Comparison of ENCODE assay signal across 33 cellular contexts in the genomic region with DNA sequence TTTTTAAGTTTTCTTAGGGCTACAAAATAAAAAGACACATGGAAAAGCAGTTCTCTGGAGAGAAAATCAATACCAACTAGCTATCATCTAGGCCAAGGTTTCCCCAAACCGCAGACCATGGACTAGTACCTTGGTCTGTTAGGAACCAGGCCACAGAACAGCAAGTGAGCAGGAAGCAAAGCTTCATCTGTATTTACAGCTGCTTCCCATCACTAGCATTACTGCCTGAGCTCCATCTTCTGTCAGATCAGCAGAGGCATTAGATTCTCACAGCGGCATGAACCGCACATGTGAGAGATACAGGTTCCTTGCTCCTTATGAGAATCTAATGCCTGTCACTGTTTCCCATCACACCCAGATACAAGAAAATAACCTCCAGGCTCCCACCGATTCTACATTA.
"Had no signal": no experiment of that assay in that cellular context is flagged by ENCODE, and none has a peak within 500 bp of the region (broad histone marks: within the 10 kb centered on the region; RNA-seq: fewer than 3 reads in every experiment).

No MANE protein-coding gene starts in this region.

- ATAC-seq: activated CD8-positive, alpha-beta T cell treated with anti-CD3 and anti-CD28 coated beads for 36 hours; activated T-cell treated with anti-CD3 and anti-CD28 coated beads, Interleukin-2, amount 50 U/mL, for 72 hours; activated T-helper 17 cell treated with anti-CD3 and anti-CD28 coated beads, Interleukin-2, amount 50 U/mL, for 72 hours; PC-3; Right ventricle myocardium inferior; T-cell; T-helper 17 cell had no signal

- H3K9me3 ChIP-seq: Peyer's patch had no signal

- H3K4me2 ChIP-seq: KMS-11 had no signal

- H3K27me3 ChIP-seq: brain microvascular endothelial cell, Peyer's patch had no signal

- H3K27ac ChIP-seq: brain microvascular endothelial cell, KMS-11, Peyer's patch, WERI-Rb-1 had no signal

- H3K36me3 ChIP-seq: brain microvascular endothelial cell, Peyer's patch, WERI-Rb-1 had no signal

- H3K4me1 ChIP-seq: Peyer's patch had no signal

- DNase-seq: activated CD4-positive, alpha-beta T cell treated with anti-CD3 and anti-CD28 coated beads, Interleukin-2, amount 10 ng/mL, durations not matched to agents 24 days and 14 days; activated CD4-positive, alpha-beta T cell treated with anti-CD3 and anti-CD28 coated beads, Interleukin-2, amount 50 U/mL, for 4 hours; activated CD8-positive, alpha-beta T cell treated with anti-CD3 and anti-CD28 coated beads for 36 hours; activated effector memory CD4-positive, alpha-beta T cell treated with anti-CD3 and anti-CD28 coated beads, Interleukin-2, amount 50 U/mL, for 16 hours; activated naive CD4-positive, alpha-beta T cell; activated naive CD4-positive, alpha-beta T cell treated with anti-CD3 and anti-CD28 coated beads, Interleukin-2, amount 50 U/mL, for 16 hours; activated naive CD8-positive, alpha-beta T cell treated with anti-CD3 and anti-CD28 coated beads for 36 hours; activated T-cell treated with anti-CD3 and anti-CD28 coated beads, Interleukin-2, amount 50 U/mL, for 1 hour; activated T-cell treated with anti-CD3 and anti-CD28 coated beads, Interleukin-2, amount 50 U/mL, for 72 hours; amniotic stem cell; aorta; brain microvascular endothelial cell; central memory CD4-positive, alpha-beta T cell; MM.1S; MV-4-11; NCI-H1092; NCI-H1436 treated with DMSO at 0.1 percent for 48 hours; NCI-H1694 treated with DMSO at 0.1 percent for 48 hours; NCI-H2029; NCI-H345; NCI-H524 treated with DMSO at 0.1 percent for 48 hours; NK-92 treated with Interleukin-12 subunit alpha and Interleukin-12 subunit beta, amount 100 ng/mL, for 24 hours; PC-3; Peyer's patch; RPMI8226; SIG-M5; T-cell; T-helper 17 cell; T-helper 9 cell; WERI-Rb-1 had no signal

- H3K9ac ChIP-seq: KMS-11 had no signal

- H3K4me3 ChIP-seq: Peyer's patch had no signal
